Comparison of ENCODE assay signal across 27 cellular contexts in genomic region chr9:126973651-126974529, GRCh38. TPM values are rescaled to one million over a fixed set of nuclear protein-coding genes. Genes with fewer than 3 reads are reported as not detected.
DNase-seq lines count a peak whose midpoint lies in the region; ATAC-seq lines count a peak whose summit lies in the region.
"Had no signal": no experiment of that assay in that cellular context is flagged by ENCODE, and none has a peak within 500 bp of the region (broad histone marks: within the 10 kb centered on the region; RNA-seq: fewer than 3 reads in every experiment).

No MANE protein-coding gene starts in this region.

- DNase-seq in activated CD4-positive, alpha-beta T cell treated with anti-CD3 and anti-CD28 coated beads for 36 hours: no peak
- no peak for DNase-seq in activated CD4-positive, alpha-beta T cell treated with anti-CD3 and anti-CD28 coated beads for 4 hours
- no peak for DNase-seq in T-helper 17 cell
- DNase-seq in islet precursor cell: peak; percentile 14
- DNase-seq in MV-4-11 (lab: John Stamatoyannopoulos, UW): no peak
- DNase-seq in activated T-helper 2 cell treated with anti-CD3 and anti-CD28 coated beads, Interferon-gamma antibody, Interleukin-2, Interleukin-4, amounts not matched to agents 10 μg/mL and 5 μg/mL and 100 μg/mL, durations not matched to agents 14 hours and 24 hours and 36 hours (ENCODE audit: low spot score): no peak
- DNase-seq: CD8-positive, alpha-beta memory T cell; DMS 273 treated with DMSO at 0.1 percent for 48 hours; DMS79; EL; GDM1; GM23248; H9; HFFc6; KG1; MM.1S; NCI-H1048; NCI-H1417; NCI-H1694; NCI-H2081; NCI-H2227 treated with DMSO at 0.1 percent for 48 hours; NCI-H526 treated with DMSO at 0.1 percent for 48 hours had no signal

- intact Hi-C loops in activated CD4-positive, alpha-beta T cell treated with anti-CD3 and anti-CD28 coated beads for 36 hours (cut with DNase I, micrococcal nuclease): no loop called here
- intact Hi-C loops in activated T-helper 2 cell treated with anti-CD3 and anti-CD28 coated beads, Interferon-gamma antibody, Interleukin-2, Interleukin-4, amounts not matched to agents 10 μg/mL and 5 μg/mL and 100 μg/mL, durations not matched to agents 14 hours and 24 hours and 36 hours (cut with micrococcal nuclease): no loop called here

- H3K4me1 Mint-ChIP-seq in activated CD4-positive, alpha-beta T cell treated with anti-CD3 and anti-CD28 coated beads for 36 hours: no peaks in the 10 kb centered on the region
- peaks cover 15% of the 10 kb centered on the region for H3K4me1 Mint-ChIP-seq in T-helper 17 cell
- peaks cover 7% of the 10 kb centered on the region for H3K4me1 Mint-ChIP-seq in activated T-helper 2 cell treated with anti-CD3 and anti-CD28 coated beads, Interferon-gamma antibody, Interleukin-2, Interleukin-4, amounts not matched to agents 10 μg/mL and 5 μg/mL and 100 μg/mL, durations not matched to agents 14 hours and 24 hours and 36 hours (ENCODE audit: low read depth)
- H3K4me1 Mint-ChIP-seq: B cell had no signal

- H3K9me3 ChIP-seq in T-helper 17 cell (ENCODE audit: control insufficient read depth, low read length, poor library complexity, severe bottlenecking): no peaks in the 10 kb centered on the region
- H3K9me3 ChIP-seq: SJCRH30 had no signal

- no peak overlapping the region for H3K4me3 Mint-ChIP-seq in activated CD4-positive, alpha-beta T cell treated with anti-CD3 and anti-CD28 coated beads for 36 hours
- H3K4me3 Mint-ChIP-seq in T-helper 17 cell: no peak overlapping the region
- H3K4me3 Mint-ChIP-seq in activated T-helper 2 cell treated with anti-CD3 and anti-CD28 coated beads, Interferon-gamma antibody, Interleukin-2, Interleukin-4, amounts not matched to agents 10 μg/mL and 5 μg/mL and 100 μg/mL, durations not matched to agents 14 hours and 24 hours and 36 hours (ENCODE audit: low read depth): no peak overlapping the region
- H3K4me3 Mint-ChIP-seq: B cell; CD8-positive, alpha-beta memory T cell; H9; HFFc6 had no signal

- POLR2A ChIA-PET in activated CD4-positive, alpha-beta T cell treated with anti-CD3 and anti-CD28 coated beads for 36 hours (lab: Charles Lee): no interaction called here

- H3K27me3 Mint-ChIP-seq in activated CD4-positive, alpha-beta T cell treated with anti-CD3 and anti-CD28 coated beads for 36 hours: peaks cover 50% of the 10 kb centered on the region
- H3K27me3 Mint-ChIP-seq in T-helper 17 cell: no peaks in the 10 kb centered on the region
- peaks cover 54% of the 10 kb centered on the region for H3K27me3 Mint-ChIP-seq in activated T-helper 2 cell treated with anti-CD3 and anti-CD28 coated beads, Interferon-gamma antibody, Interleukin-2, Interleukin-4, amounts not matched to agents 10 μg/mL and 5 μg/mL and 100 μg/mL, durations not matched to agents 14 hours and 24 hours and 36 hours (ENCODE audit: low read depth)
- H3K27me3 Mint-ChIP-seq: B cell; CD8-positive, alpha-beta memory T cell had no signal

- no peak overlapping the region for H3K27ac Mint-ChIP-seq in activated CD4-positive, alpha-beta T cell treated with anti-CD3 and anti-CD28 coated beads for 36 hours
- peak overlapping the region; percentile 29 for H3K27ac Mint-ChIP-seq in T-helper 17 cell
- H3K27ac Mint-ChIP-seq in activated T-helper 2 cell treated with anti-CD3 and anti-CD28 coated beads, Interferon-gamma antibody, Interleukin-2, Interleukin-4, amounts not matched to agents 10 μg/mL and 5 μg/mL and 100 μg/mL, durations not matched to agents 14 hours and 24 hours and 36 hours: no peak overlapping the region
- H3K27ac Mint-ChIP-seq: B cell, H9, HFFc6 had no signal

- no peaks in the 10 kb centered on the region for H3K36me3 Mint-ChIP-seq in activated CD4-positive, alpha-beta T cell treated with anti-CD3 and anti-CD28 coated beads for 36 hours (ENCODE audit: low read depth)
- H3K36me3 Mint-ChIP-seq in T-helper 17 cell (ENCODE audit: low read depth): peaks cover 3% of the 10 kb centered on the region
- no peaks in the 10 kb centered on the region for H3K36me3 Mint-ChIP-seq in activated T-helper 2 cell treated with anti-CD3 and anti-CD28 coated beads, Interferon-gamma antibody, Interleukin-2, Interleukin-4, amounts not matched to agents 10 μg/mL and 5 μg/mL and 100 μg/mL, durations not matched to agents 14 hours and 24 hours and 36 hours (ENCODE audit: low read depth)

- ATAC-seq in activated CD4-positive, alpha-beta T cell treated with anti-CD3 and anti-CD28 coated beads for 36 hours: peak; percentile 55
- ATAC-seq in T-helper 17 cell (no peak), GM21619 (IDR thresholded peaks at IDR 0.05; ENCODE audit: unreplicated experiment) (no peak)
- ATAC-seq: Right ventricle myocardium inferior, SK-N-SH treated with all-trans-retinoic acid at 6 μM for 48 hours had no signal

- no peaks in the 10 kb centered on the region for H3K9me3 Mint-ChIP-seq in activated CD4-positive, alpha-beta T cell treated with anti-CD3 and anti-CD28 coated beads for 36 hours (ENCODE audit: low read depth)
- H3K9me3 Mint-ChIP-seq in activated T-helper 2 cell treated with anti-CD3 and anti-CD28 coated beads, Interferon-gamma antibody, Interleukin-2, Interleukin-4, amounts not matched to agents 10 μg/mL and 5 μg/mL and 100 μg/mL, durations not matched to agents 14 hours and 24 hours and 36 hours: no peaks in the 10 kb centered on the region
- H3K9me3 Mint-ChIP-seq: CD8-positive, alpha-beta memory T cell; H9; HFFc6 had no signal

- CTCF ChIA-PET in activated CD4-positive, alpha-beta T cell treated with anti-CD3 and anti-CD28 coated beads for 36 hours (lab: Charles Lee): interaction anchor here (0.8 kb wide), 1 partner anchor 13 kb away, joined by 3 read pairs; no protein-coding TSS in a partner anchor

RNA-seq across cellular contexts. Expression of gene RALGPS1, which starts 59.3 kb away (rescaled TPM):
- total RNA-seq in activated CD4-positive, alpha-beta T cell treated with anti-CD3 and anti-CD28 coated beads for 36 hours: 1 to 10 TPM; 1.2 to 2.2 TPM
- total RNA-seq in T-helper 17 cell: 10 to 100 TPM in 1 of 2 donors, 1 to 10 TPM in 1; 9.3 to 12.6 TPM
- total RNA-seq in activated T-helper 2 cell treated with anti-CD3 and anti-CD28 coated beads, Interferon-gamma antibody, Interleukin-2, Interleukin-4, amounts not matched to agents 10 μg/mL and 5 μg/mL and 100 μg/mL, durations not matched to agents 14 hours and 24 hours and 36 hours: 2.4 and 3.1 TPM in 2 replicates
